Comparison of ENCODE assay signal across 1 cellular context in the genomic region with DNA sequence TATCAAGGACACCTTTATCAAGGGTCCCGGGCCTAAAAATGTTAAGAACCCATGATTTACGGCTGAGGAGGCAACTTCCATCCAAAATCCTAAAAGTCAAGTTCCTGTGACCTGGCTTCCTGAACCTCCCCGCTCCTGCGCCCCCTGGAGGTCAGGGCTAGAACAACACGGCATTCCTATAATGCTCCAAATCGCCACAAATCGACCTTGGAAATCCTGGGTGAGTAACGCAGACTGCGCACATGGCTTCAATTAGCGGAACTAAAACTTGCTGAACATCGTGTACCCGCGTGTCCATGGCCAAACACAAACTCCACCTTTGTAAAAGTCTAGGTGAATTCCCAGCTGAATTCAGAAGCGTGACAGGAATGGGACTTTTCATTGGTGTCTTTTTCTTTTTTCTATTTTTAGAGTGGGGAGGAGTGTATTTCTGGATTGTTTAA.
TF ChIP-seq lines count a peak whose summit lies in the region.

No MANE protein-coding gene starts in this region.

TF ChIP-seq in K562, 482 proteins besides CTCF, POLR2A, EP300 and RAD21 (continued from another document and continues in another):
- TF ChIP-seq, protein P1, sequence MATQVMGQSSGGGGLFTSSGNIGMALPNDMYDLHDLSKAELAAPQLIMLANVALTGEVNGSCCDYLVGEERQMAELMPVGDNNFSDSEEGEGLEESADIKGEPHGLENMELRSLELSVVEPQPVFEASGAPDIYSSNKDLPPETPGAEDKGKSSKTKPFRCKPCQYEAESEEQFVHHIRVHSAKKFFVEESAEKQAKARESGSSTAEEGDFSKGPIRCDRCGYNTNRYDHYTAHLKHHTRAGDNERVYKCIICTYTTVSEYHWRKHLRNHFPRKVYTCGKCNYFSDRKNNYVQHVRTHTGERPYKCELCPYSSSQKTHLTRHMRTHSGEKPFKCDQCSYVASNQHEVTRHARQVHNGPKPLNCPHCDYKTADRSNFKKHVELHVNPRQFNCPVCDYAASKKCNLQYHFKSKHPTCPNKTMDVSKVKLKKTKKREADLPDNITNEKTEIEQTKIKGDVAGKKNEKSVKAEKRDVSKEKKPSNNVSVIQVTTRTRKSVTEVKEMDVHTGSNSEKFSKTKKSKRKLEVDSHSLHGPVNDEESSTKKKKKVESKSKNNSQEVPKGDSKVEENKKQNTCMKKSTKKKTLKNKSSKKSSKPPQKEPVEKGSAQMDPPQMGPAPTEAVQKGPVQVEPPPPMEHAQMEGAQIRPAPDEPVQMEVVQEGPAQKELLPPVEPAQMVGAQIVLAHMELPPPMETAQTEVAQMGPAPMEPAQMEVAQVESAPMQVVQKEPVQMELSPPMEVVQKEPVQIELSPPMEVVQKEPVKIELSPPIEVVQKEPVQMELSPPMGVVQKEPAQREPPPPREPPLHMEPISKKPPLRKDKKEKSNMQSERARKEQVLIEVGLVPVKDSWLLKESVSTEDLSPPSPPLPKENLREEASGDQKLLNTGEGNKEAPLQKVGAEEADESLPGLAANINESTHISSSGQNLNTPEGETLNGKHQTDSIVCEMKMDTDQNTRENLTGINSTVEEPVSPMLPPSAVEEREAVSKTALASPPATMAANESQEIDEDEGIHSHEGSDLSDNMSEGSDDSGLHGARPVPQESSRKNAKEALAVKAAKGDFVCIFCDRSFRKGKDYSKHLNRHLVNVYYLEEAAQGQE (CRISPR knock-in tag; IDR thresholded peaks at IDR 0.05; ENCODE audit: low read depth), result no peak
- TF ChIP-seq FOXJ3 (CRISPR knock-in tag; IDR thresholded peaks at IDR 0.05), result no peak
- TF ChIP-seq MAX (CRISPR knock-in tag; IDR thresholded peaks at IDR 0.05), result peak; percentile 68
- TF ChIP-seq HNRNPLL (IDR thresholded peaks at IDR 0.05; ENCODE audit: low read depth, low read length, poor library complexity, severe bottlenecking), result peak; percentile 98
- TF ChIP-seq FOXP1 (CRISPR knock-in tag; IDR thresholded peaks at IDR 0.05), result no peak
- peak; percentile 42; the same call in 1 of the 2 replicates for TF ChIP-seq SMC3 (conservative IDR thresholded peaks at IDR 0.05; ENCODE audit: insufficient read depth, low read depth, low read length)
- TF ChIP-seq, protein P2, sequence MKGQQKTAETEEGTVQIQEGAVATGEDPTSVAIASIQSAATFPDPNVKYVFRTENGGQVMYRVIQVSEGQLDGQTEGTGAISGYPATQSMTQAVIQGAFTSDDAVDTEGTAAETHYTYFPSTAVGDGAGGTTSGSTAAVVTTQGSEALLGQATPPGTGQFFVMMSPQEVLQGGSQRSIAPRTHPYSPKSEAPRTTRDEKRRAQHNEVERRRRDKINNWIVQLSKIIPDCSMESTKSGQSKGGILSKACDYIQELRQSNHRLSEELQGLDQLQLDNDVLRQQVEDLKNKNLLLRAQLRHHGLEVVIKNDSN (CRISPR knock-in tag; IDR thresholded peaks at IDR 0.05), result no peak
- peak; percentile 35; the same call in 1 of the 2 replicates for TF ChIP-seq SOX6 (IDR thresholded peaks at IDR 0.05)
- no peak for TF ChIP-seq CHD2 (IDR thresholded peaks at IDR 0.05; ENCODE audit: low read depth, low read length)
- 0 out of 4 replicates have a peak, but pooled peaks of 1 of the 2 experiments have one; percentile 32 for TF ChIP-seq SRF (CRISPR knock-in tag; IDR thresholded peaks at IDR 0.05)
- peak; percentile 86 for TF ChIP-seq XRCC5 (IDR thresholded peaks at IDR 0.05; ENCODE audit: low read depth, low read length)
- no peak for TF ChIP-seq ARHGAP35 (IDR thresholded peaks at IDR 0.05; ENCODE audit: partially characterized antibody)
- TF ChIP-seq HDAC1 (IDR thresholded peaks at IDR 0.05), result peak in 1 of 2 experiments; percentile 35; a peak in 1 of 4 replicates
- 0 out of 2 replicates have a peak, but pooled peaks have one; percentile 15 for TF ChIP-seq JUN (IDR thresholded peaks at IDR 0.05; ENCODE audit: borderline replicate concordance, low read depth, low read length)
- no peak for TF ChIP-seq JUN (CRISPR knock-in tag; IDR thresholded peaks at IDR 0.05; ENCODE audit: borderline replicate concordance)
- TF ChIP-seq, protein P3, sequence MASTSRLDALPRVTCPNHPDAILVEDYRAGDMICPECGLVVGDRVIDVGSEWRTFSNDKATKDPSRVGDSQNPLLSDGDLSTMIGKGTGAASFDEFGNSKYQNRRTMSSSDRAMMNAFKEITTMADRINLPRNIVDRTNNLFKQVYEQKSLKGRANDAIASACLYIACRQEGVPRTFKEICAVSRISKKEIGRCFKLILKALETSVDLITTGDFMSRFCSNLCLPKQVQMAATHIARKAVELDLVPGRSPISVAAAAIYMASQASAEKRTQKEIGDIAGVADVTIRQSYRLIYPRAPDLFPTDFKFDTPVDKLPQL (IDR thresholded peaks at IDR 0.05; ENCODE audit: extremely low read depth, insufficient read length), result no peak
- TF ChIP-seq ZNF785 (CRISPR knock-in tag; IDR thresholded peaks at IDR 0.05), result no peak
- no peak for TF ChIP-seq BCLAF1 (IDR thresholded peaks at IDR 0.05; ENCODE audit: borderline replicate concordance in 1 of 2, control insufficient read depth in 1 of 2, low read depth in 2 of 2, low read length in 1 of 2)
- TF ChIP-seq TGIF2 (CRISPR knock-in tag; IDR thresholded peaks at IDR 0.05), result no peak
- no peak for TF ChIP-seq ATF1 (CRISPR knock-in tag; IDR thresholded peaks at IDR 0.05)
- no peak for TF ChIP-seq ATF1 (tag; IDR thresholded peaks at IDR 0.05)
- TF ChIP-seq, protein P4, sequence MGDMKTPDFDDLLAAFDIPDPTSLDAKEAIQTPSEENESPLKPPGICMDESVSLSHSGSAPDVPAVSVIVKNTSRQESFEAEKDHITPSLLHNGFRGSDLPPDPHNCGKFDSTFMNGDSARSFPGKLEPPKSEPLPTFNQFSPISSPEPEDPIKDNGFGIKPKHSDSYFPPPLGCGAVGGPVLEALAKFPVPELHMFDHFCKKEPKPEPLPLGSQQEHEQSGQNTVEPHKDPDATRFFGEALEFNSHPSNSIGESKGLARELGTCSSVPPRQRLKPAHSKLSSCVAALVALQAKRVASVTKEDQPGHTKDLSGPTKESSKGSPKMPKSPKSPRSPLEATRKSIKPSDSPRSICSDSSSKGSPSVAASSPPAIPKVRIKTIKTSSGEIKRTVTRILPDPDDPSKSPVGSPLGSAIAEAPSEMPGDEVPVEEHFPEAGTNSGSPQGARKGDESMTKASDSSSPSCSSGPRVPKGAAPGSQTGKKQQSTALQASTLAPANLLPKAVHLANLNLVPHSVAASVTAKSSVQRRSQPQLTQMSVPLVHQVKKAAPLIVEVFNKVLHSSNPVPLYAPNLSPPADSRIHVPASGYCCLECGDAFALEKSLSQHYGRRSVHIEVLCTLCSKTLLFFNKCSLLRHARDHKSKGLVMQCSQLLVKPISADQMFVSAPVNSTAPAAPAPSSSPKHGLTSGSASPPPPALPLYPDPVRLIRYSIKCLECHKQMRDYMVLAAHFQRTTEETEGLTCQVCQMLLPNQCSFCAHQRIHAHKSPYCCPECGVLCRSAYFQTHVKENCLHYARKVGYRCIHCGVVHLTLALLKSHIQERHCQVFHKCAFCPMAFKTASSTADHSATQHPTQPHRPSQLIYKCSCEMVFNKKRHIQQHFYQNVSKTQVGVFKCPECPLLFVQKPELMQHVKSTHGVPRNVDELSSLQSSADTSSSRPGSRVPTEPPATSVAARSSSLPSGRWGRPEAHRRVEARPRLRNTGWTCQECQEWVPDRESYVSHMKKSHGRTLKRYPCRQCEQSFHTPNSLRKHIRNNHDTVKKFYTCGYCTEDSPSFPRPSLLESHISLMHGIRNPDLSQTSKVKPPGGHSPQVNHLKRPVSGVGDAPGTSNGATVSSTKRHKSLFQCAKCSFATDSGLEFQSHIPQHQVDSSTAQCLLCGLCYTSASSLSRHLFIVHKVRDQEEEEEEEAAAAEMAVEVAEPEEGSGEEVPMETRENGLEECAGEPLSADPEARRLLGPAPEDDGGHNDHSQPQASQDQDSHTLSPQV (IDR thresholded peaks at IDR 0.05), result no peak; the same call in 1 of the 2 replicates
- TF ChIP-seq CHD1 (IDR thresholded peaks at IDR 0.05; ENCODE audit: low read length), result no peak
- TF ChIP-seq ZNF224 (CRISPR knock-in tag; IDR thresholded peaks at IDR 0.05), result no peak
- no peak for TF ChIP-seq ZNF347 (CRISPR knock-in tag; IDR thresholded peaks at IDR 0.05; ENCODE audit: low read depth)
- no peak for TF ChIP-seq PML (IDR thresholded peaks at IDR 0.05; ENCODE audit: low read length)
- TF ChIP-seq GABPB1 (CRISPR knock-in tag; IDR thresholded peaks at IDR 0.05), result peak; percentile 22; the same call in 1 of the 2 replicates
- TF ChIP-seq ZNF175 (CRISPR knock-in tag; IDR thresholded peaks at IDR 0.05; ENCODE audit: low read depth), result peak; percentile 54; the same call in 1 of the 2 replicates
- TF ChIP-seq NEUROD1 (IDR thresholded peaks at IDR 0.05; ENCODE audit: borderline replicate concordance, low read depth, low read length, partially characterized antibody), result no peak
- peak; percentile 87; the same call in 1 of the 2 replicates for TF ChIP-seq ZNF24 (IDR thresholded peaks at IDR 0.05)
- TF ChIP-seq ETV1 (tag; conservative IDR thresholded peaks at IDR 0.05; ENCODE audit: low read depth), result peak; percentile 52; the same call in 1 of the 2 replicates
- TF ChIP-seq ZBED1 (IDR thresholded peaks at IDR 0.05), result no peak
- no peak for TF ChIP-seq HDAC2 (IDR thresholded peaks at IDR 0.05)
- TF ChIP-seq HCFC1 (IDR thresholded peaks at IDR 0.05; ENCODE audit: low read depth, low read length), result peak; percentile 41; the same call in 1 of the 2 replicates
- no peak for TF ChIP-seq XRCC4 (IDR thresholded peaks at IDR 0.05; ENCODE audit: extremely low read depth, insufficient read depth, insufficient read length)
- no peak for TF ChIP-seq NR2C2 (CRISPR knock-in tag; IDR thresholded peaks at IDR 0.05)
- 0 out of 2 replicates have a peak, but pooled peaks have one; percentile 17 for TF ChIP-seq NR2C2 (tag; IDR thresholded peaks at IDR 0.05)
- TF ChIP-seq SIRT6 (IDR thresholded peaks at IDR 0.05; ENCODE audit: low read depth, low read length), result no peak
- TF ChIP-seq ZNF263 (CRISPR knock-in tag; IDR thresholded peaks at IDR 0.05; ENCODE audit: borderline replicate concordance), result no peak
- no peak for TF ChIP-seq ARID2 (IDR thresholded peaks at IDR 0.05)
- TF ChIP-seq NKRF (IDR thresholded peaks at IDR 0.05; ENCODE audit: borderline replicate concordance), result 0 out of 2 replicates have a peak, but pooled peaks have one; percentile 14
- TF ChIP-seq E2F3 (CRISPR knock-in tag; IDR thresholded peaks at IDR 0.05), result no peak
- TF ChIP-seq STAT5B (CRISPR knock-in tag; IDR thresholded peaks at IDR 0.05), result no peak
- no peak for TF ChIP-seq ZNF79 (CRISPR knock-in tag; IDR thresholded peaks at IDR 0.05; ENCODE audit: low read depth)
- TF ChIP-seq ARID3A (IDR thresholded peaks at IDR 0.05; ENCODE audit: borderline replicate concordance, low read depth, low read length), result 0 out of 2 replicates have a peak, but pooled peaks have one; percentile 17
- TF ChIP-seq NFE2 (IDR thresholded peaks at IDR 0.05; ENCODE audit: low read depth), result no peak
- TF ChIP-seq ESRRA (IDR thresholded peaks at IDR 0.05; ENCODE audit: borderline replicate concordance, low read depth), result peak; percentile 70; the same call in 1 of the 2 replicates
- TF ChIP-seq RNF2 (IDR thresholded peaks at IDR 0.05), result no peak
- TF ChIP-seq KLF16 (IDR thresholded peaks at IDR 0.05), result peak; percentile 54
- TF ChIP-seq RBM14 (IDR thresholded peaks at IDR 0.05; ENCODE audit: borderline replicate concordance, insufficient read depth, low read depth, low read length), result no peak
- no peak for TF ChIP-seq SAFB (IDR thresholded peaks at IDR 0.05; ENCODE audit: borderline replicate concordance, low read depth, low read length)
- TF ChIP-seq TCFL5 (CRISPR knock-in tag; conservative IDR thresholded peaks at IDR 0.05), result no peak
